In the genomic region with DNA sequence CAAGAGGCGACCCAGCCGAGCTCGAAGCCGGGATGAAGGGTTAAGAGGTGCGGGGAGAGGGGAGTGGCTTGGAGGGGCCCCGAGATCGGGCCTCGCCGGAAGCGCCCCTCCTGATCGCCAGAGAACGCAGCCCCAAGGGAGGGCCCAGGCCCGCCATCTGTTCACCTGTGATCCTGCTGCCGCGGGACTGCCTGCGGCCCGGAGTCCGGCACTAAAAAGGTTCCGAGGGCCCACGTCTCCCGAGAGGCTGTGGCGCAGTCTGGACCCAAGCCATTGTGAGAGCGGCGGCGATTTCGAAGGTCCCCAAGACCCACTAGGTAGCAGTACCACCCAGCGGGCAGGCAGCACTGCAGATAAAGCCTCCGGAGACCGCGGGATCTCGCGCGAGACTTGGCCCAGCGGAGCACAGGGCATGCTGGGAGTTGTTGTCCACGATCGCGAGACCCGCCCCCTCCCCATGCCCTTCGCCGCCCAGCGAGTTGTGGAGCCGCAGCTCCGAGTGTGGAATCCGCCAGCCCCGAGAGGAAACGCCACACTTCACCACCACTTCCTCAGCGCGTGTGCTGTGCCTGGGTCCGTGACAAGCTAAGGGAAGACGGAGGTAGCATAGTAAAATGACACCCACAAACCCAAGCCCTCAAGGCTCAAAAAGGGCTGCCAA, we compare ENCODE assay signal across 1 cellular context.
TF ChIP-seq lines count a peak whose summit lies in the region.

TSS of gene KIAA1191 (minus strand) at position 328 of the 661 bp plus-strand sequence. CDS start 2,256 bp downstream, outside the sequence.

TF ChIP-seq in HepG2, 621 proteins besides CTCF, POLR2A, EP300 and RAD21 (continued from another document and continues in another):
- TF ChIP-seq, protein P1, sequence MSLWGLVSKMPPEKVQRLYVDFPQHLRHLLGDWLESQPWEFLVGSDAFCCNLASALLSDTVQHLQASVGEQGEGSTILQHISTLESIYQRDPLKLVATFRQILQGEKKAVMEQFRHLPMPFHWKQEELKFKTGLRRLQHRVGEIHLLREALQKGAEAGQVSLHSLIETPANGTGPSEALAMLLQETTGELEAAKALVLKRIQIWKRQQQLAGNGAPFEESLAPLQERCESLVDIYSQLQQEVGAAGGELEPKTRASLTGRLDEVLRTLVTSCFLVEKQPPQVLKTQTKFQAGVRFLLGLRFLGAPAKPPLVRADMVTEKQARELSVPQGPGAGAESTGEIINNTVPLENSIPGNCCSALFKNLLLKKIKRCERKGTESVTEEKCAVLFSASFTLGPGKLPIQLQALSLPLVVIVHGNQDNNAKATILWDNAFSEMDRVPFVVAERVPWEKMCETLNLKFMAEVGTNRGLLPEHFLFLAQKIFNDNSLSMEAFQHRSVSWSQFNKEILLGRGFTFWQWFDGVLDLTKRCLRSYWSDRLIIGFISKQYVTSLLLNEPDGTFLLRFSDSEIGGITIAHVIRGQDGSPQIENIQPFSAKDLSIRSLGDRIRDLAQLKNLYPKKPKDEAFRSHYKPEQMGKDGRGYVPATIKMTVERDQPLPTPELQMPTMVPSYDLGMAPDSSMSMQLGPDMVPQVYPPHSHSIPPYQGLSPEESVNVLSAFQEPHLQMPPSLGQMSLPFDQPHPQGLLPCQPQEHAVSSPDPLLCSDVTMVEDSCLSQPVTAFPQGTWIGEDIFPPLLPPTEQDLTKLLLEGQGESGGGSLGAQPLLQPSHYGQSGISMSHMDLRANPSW (CRISPR knock-in tag; IDR thresholded peaks at IDR 0.05; ENCODE audit: borderline replicate concordance) = peak; percentile 77; the same call in 1 of the 2 replicates
- TF ChIP-seq, protein P2, sequence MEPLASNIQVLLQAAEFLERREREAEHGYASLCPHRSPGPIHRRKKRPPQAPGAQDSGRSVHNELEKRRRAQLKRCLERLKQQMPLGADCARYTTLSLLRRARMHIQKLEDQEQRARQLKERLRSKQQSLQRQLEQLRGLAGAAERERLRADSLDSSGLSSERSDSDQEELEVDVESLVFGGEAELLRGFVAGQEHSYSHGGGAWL (CRISPR knock-in tag; IDR thresholded peaks at IDR 0.05) = peak; percentile 87
- TF ChIP-seq, protein P3, sequence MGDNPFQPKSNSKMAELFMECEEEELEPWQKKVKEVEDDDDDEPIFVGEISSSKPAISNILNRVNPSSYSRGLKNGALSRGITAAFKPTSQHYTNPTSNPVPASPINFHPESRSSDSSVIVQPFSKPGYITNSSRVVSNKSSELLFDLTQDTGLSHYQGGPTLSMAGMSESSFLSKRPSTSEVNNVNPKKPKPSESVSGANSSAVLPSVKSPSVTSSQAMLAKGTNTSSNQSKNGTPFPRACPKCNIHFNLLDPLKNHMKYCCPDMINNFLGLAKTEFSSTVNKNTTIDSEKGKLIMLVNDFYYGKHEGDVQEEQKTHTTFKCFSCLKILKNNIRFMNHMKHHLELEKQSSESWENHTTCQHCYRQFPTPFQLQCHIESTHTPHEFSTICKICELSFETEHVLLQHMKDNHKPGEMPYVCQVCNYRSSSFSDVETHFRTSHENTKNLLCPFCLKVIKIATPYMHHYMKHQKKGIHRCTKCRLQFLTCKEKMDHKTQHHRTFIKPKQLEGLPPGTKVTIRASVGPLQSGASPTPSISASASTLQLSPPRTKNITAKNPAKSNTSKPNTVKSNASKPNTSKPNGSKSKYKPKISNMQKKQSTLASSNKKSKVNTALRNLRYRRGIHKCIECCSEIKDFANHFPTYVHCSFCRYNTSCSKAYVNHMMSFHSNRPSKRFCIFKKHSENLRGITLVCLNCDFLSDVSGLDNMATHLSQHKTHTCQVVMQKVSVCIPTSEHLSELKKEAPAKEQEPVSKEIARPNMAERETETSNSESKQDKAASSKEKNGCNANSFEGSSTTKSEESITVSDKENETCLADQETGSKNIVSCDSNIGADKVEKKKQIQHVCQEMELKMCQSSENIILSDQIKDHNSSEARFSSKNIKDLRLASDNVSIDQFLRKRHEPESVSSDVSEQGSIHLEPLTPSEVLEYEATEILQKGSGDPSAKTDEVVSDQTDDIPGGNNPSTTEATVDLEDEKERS (CRISPR knock-in tag; IDR thresholded peaks at IDR 0.05) = 0 out of 2 replicates have a peak, but pooled peaks have one; percentile 31
- TF ChIP-seq ARHGAP35 (CRISPR knock-in tag; IDR thresholded peaks at IDR 0.05; ENCODE audit: borderline replicate concordance) (peak; percentile 87; the same call in 1 of the 2 replicates), ZBTB7B (CRISPR knock-in tag; IDR thresholded peaks at IDR 0.05) (peak; percentile 84), ESRRA (CRISPR knock-in tag; IDR thresholded peaks at IDR 0.05; ENCODE audit: low read depth) (peak; percentile 60; the same call in 1 of the 2 replicates), ZNF275 (CRISPR knock-in tag; IDR thresholded peaks at IDR 0.05; ENCODE audit: borderline replicate concordance) (no peak), ISX (CRISPR knock-in tag; conservative IDR thresholded peaks at IDR 0.05) (no peak), SOX6 (IDR thresholded peaks at IDR 0.05) (no peak), SOX6 (CRISPR knock-in tag; IDR thresholded peaks at IDR 0.05) (peak; percentile 67), ZNF296 (CRISPR knock-in tag; conservative IDR thresholded peaks at IDR 0.05) (no peak), MBD4 (IDR thresholded peaks at IDR 0.05; ENCODE audit: borderline replicate concordance, low read length) (no peak), JUNB (CRISPR knock-in tag; IDR thresholded peaks at IDR 0.05; ENCODE audit: borderline replicate concordance) (no peak), MEIS1 (CRISPR knock-in tag; IDR thresholded peaks at IDR 0.05; ENCODE audit: borderline replicate concordance) (0 out of 2 replicates have a peak, but pooled peaks have one; percentile 34), ZNF879 (CRISPR knock-in tag; IDR thresholded peaks at IDR 0.05) (no peak), ZNF605 (CRISPR knock-in tag; IDR thresholded peaks at IDR 0.05) (peak; percentile 91), NFE2L1 (CRISPR knock-in tag; IDR thresholded peaks at IDR 0.05; ENCODE audit: borderline replicate concordance) (no peak), MYC (CRISPR knock-in tag; IDR thresholded peaks at IDR 0.05; ENCODE audit: borderline replicate concordance) (peak; percentile 67; the same call in 1 of the 2 replicates), WIZ (CRISPR knock-in tag; IDR thresholded peaks at IDR 0.05) (no peak), MED8 (CRISPR knock-in tag; IDR thresholded peaks at IDR 0.05; ENCODE audit: insufficient replicate concordance) (no peak), ZNF670 (CRISPR knock-in tag; IDR thresholded peaks at IDR 0.05; ENCODE audit: borderline replicate concordance) (no peak), ZNF326 (CRISPR knock-in tag; IDR thresholded peaks at IDR 0.05; ENCODE audit: borderline replicate concordance) (no peak), FOXK2 (IDR thresholded peaks at IDR 0.05) (no peak), ZNF687 (CRISPR knock-in tag; IDR thresholded peaks at IDR 0.05) (peak; percentile 91)
- TF ChIP-seq, protein P4, sequence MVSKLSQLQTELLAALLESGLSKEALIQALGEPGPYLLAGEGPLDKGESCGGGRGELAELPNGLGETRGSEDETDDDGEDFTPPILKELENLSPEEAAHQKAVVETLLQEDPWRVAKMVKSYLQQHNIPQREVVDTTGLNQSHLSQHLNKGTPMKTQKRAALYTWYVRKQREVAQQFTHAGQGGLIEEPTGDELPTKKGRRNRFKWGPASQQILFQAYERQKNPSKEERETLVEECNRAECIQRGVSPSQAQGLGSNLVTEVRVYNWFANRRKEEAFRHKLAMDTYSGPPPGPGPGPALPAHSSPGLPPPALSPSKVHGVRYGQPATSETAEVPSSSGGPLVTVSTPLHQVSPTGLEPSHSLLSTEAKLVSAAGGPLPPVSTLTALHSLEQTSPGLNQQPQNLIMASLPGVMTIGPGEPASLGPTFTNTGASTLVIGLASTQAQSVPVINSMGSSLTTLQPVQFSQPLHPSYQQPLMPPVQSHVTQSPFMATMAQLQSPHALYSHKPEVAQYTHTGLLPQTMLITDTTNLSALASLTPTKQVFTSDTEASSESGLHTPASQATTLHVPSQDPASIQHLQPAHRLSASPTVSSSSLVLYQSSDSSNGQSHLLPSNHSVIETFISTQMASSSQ (IDR thresholded peaks at IDR 0.05; ENCODE audit: low read depth) = peak; percentile 12; the same call in 1 of the 2 replicates
- TF ChIP-seq, protein P4 (CRISPR knock-in tag; IDR thresholded peaks at IDR 0.05; ENCODE audit: borderline replicate concordance) = peak; percentile 27; the same call in 1 of the 2 replicates
- TF ChIP-seq, protein P5, sequence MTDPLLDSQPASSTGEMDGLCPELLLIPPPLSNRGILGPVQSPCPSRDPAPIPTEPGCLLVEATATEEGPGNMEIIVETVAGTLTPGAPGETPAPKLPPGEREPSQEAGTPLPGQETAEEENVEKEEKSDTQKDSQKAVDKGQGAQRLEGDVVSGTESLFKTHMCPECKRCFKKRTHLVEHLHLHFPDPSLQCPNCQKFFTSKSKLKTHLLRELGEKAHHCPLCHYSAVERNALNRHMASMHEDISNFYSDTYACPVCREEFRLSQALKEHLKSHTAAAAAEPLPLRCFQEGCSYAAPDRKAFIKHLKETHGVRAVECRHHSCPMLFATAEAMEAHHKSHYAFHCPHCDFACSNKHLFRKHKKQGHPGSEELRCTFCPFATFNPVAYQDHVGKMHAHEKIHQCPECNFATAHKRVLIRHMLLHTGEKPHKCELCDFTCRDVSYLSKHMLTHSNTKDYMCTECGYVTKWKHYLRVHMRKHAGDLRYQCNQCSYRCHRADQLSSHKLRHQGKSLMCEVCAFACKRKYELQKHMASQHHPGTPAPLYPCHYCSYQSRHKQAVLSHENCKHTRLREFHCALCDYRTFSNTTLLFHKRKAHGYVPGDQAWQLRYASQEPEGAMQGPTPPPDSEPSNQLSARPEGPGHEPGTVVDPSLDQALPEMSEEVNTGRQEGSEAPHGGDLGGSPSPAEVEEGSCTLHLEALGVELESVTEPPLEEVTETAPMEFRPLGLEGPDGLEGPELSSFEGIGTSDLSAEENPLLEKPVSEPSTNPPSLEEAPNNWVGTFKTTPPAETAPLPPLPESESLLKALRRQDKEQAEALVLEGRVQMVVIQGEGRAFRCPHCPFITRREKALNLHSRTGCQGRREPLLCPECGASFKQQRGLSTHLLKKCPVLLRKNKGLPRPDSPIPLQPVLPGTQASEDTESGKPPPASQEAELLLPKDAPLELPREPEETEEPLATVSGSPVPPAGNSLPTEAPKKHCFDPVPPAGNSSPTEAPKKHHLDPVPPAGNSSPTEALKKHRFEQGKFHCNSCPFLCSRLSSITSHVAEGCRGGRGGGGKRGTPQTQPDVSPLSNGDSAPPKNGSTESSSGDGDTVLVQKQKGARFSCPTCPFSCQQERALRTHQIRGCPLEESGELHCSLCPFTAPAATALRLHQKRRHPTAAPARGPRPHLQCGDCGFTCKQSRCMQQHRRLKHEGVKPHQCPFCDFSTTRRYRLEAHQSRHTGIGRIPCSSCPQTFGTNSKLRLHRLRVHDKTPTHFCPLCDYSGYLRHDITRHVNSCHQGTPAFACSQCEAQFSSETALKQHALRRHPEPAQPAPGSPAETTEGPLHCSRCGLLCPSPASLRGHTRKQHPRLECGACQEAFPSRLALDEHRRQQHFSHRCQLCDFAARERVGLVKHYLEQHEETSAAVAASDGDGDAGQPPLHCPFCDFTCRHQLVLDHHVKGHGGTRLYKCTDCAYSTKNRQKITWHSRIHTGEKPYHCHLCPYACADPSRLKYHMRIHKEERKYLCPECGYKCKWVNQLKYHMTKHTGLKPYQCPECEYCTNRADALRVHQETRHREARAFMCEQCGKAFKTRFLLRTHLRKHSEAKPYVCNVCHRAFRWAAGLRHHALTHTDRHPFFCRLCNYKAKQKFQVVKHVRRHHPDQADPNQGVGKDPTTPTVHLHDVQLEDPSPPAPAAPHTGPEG (CRISPR knock-in tag; IDR thresholded peaks at IDR 0.05) = no peak
